21 cellular contexts compared by ENCODE assay signal in genomic region chr13:106481919-106482318, GRCh38.
"Had no signal": no experiment of that assay in that cellular context is flagged by ENCODE, and none has a peak within 500 bp of the region (broad histone marks: within the 10 kb centered on the region; RNA-seq: fewer than 3 reads in every experiment).

No MANE protein-coding gene starts in this region.

- H3K9me3 Mint-ChIP-seq: nephron had no signal

- H3K27ac ChIP-seq: foreskin keratinocyte, left lung, pancreas, skin epidermis, suprapubic skin, thyroid gland, upper lobe of left lung had no signal

- H3K27ac Mint-ChIP-seq: progenitor cell of endocrine pancreas had no signal

- FAIRE-seq: endometrium, pancreas had no signal

- H3K9me3 ChIP-seq: pancreas, suprapubic skin, thyroid gland, upper lobe of left lung, uterus had no signal

- DNase-seq: effector memory CD4-positive, alpha-beta T cell; foreskin keratinocyte; islet precursor cell; left lung; mesenchymal stem cell; midbrain; naive B cell; occipital lobe; pancreas; stimulated activated CD4-positive, alpha-beta T cell treated with anti-CD3 and anti-CD28 coated beads, Interleukin-2, amount 100 ng/mL, for 24 hours; stimulated activated naive CD4-positive, alpha-beta T cell treated with Interleukin-2 at 50 U/mL for 16 hours; thyroid gland; upper lobe of left lung; uterus had no signal

- H3K4me3 ChIP-seq: left lung, lung, pancreas, skin epidermis, suprapubic skin, thyroid gland, upper lobe of left lung, uterus had no signal

- ATAC-seq: foreskin keratinocyte, left lung, pancreas, sciatic nerve had no signal

- H3K4me1 ChIP-seq: foreskin keratinocyte, pancreas had no signal

- H3K27me3 Mint-ChIP-seq: progenitor cell of endocrine pancreas had no signal

- H3K36me3 ChIP-seq: left lung, pancreas, suprapubic skin, thyroid gland, upper lobe of left lung, uterus had no signal

- H3K36me3 Mint-ChIP-seq: naive B cell had no signal

- H3K27me3 ChIP-seq: foreskin keratinocyte, left lung, pancreas, suprapubic skin, thyroid gland, upper lobe of left lung, uterus had no signal

- H3K4me3 Mint-ChIP-seq: naive B cell, nephron had no signal
